ENCODE assay signal across 1 cellular context in the genomic region with DNA sequence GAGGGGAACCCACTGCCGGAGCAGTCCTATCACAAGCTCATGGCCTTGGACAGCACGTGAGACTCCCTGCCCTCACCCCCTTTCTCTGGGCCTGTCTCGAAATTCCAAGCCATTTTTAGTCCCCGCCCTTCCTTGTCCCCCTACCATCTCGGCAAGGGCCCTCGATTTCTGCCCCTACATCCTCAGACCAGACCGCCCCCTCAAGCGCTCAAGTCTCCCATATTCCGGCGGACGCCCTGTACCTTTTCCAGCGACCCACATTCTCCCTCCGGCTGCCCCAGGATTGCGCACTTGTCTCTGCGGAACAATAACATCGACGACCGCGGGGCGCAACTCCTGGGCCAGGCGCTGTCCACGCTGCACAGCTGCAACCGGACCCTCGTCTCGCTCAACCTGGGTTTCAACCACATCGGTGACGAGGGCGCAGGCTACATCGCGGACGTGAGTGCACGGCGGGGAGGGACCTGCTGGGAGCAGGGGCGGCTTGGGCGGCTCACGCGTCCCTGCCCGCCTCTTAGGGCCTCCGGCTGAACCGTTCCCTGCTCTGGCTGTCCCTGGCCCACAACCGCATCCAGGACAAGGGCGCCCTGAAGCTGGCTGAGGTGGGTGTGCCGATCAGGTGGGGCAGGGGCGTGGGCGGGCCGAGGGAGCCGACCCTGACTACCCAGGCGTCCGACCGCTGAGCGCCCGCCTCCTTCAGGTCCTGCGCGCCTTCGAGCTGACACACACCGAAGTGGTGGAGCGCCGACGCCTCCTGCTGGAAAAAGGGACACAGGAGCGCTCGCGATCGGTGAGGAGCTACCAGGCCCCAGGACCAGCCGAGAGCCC.
TF ChIP-seq lines count a peak whose summit lies in the region.

No MANE protein-coding gene starts in this region.

TF ChIP-seq in WTC11, 78 proteins besides CTCF, POLR2A, EP300 and RAD21 (continued from another document):
- TF ChIP-seq ZNF219 (CRISPR knock-in tag; IDR thresholded peaks at IDR 0.05; ENCODE audit: borderline replicate concordance), result no peak
- TF ChIP-seq ETV6 (CRISPR knock-in tag; IDR thresholded peaks at IDR 0.05), result peak; percentile 83
- TF ChIP-seq, protein P1, sequence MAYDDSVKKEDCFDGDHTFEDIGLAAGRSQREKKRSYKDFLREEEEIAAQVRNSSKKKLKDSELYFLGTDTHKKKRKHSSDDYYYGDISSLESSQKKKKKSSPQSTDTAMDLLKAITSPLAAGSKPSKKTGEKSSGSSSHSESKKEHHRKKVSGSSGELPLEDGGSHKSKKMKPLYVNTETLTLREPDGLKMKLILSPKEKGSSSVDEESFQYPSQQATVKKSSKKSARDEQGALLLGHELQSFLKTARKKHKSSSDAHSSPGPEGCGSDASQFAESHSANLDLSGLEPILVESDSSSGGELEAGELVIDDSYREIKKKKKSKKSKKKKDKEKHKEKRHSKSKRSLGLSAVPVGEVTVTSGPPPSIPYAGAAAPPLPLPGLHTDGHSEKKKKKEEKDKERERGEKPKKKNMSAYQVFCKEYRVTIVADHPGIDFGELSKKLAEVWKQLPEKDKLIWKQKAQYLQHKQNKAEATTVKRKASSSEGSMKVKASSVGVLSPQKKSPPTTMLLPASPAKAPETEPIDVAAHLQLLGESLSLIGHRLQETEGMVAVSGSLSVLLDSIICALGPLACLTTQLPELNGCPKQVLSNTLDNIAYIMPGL (CRISPR knock-in tag; IDR thresholded peaks at IDR 0.05), result 0 out of 2 replicates have a peak, but pooled peaks have one; percentile 53
- no peak for TF ChIP-seq PRRX2 (CRISPR knock-in tag; IDR thresholded peaks at IDR 0.05)
- TF ChIP-seq ATF3 (CRISPR knock-in tag; conservative IDR thresholded peaks at IDR 0.05), result no peak
- peak; percentile 10; the same call in 1 of the 2 replicates for TF ChIP-seq FOXK1 (CRISPR knock-in tag; IDR thresholded peaks at IDR 0.05)
- TF ChIP-seq ZMAT4 (CRISPR knock-in tag; IDR thresholded peaks at IDR 0.05), result no peak
- TF ChIP-seq ZNF396 (CRISPR knock-in tag; IDR thresholded peaks at IDR 0.05; ENCODE audit: borderline replicate concordance), result no peak
- TF ChIP-seq NR1H2 (CRISPR knock-in tag; IDR thresholded peaks at IDR 0.05), result no peak
- TF ChIP-seq ZNF671 (CRISPR knock-in tag; IDR thresholded peaks at IDR 0.05), result no peak
- TF ChIP-seq MAX (CRISPR knock-in tag; IDR thresholded peaks at IDR 0.05), result peak; percentile 60; the same call in 1 of the 2 replicates
- TF ChIP-seq ZNF263 (CRISPR knock-in tag; IDR thresholded peaks at IDR 0.05; ENCODE audit: low read depth), result no peak
- no peak for TF ChIP-seq MYBL2 (CRISPR knock-in tag; IDR thresholded peaks at IDR 0.05)
- 0 out of 2 replicates have a peak, but pooled peaks have one; percentile 21 for TF ChIP-seq ZNF121 (CRISPR knock-in tag; IDR thresholded peaks at IDR 0.05)
- no peak for TF ChIP-seq FOXJ3 (CRISPR knock-in tag; IDR thresholded peaks at IDR 0.05; ENCODE audit: borderline replicate concordance)
- TF ChIP-seq ATF2 (CRISPR knock-in tag; IDR thresholded peaks at IDR 0.05; ENCODE audit: borderline replicate concordance, low read depth), result no peak
- no peak for TF ChIP-seq ELF4 (CRISPR knock-in tag; IDR thresholded peaks at IDR 0.05; ENCODE audit: low read depth)
